ENCODE assay signal across 14 cellular contexts in genomic region chr6:66226099-66226498, GRCh38.
DNase-seq lines count a peak whose midpoint lies in the region; ATAC-seq and TF ChIP-seq lines count a peak whose summit lies in the region.
"Had no signal": no experiment of that assay in that cellular context is flagged by ENCODE, and none has a peak within 500 bp of the region (broad histone marks: within the 10 kb centered on the region; RNA-seq: fewer than 3 reads in every experiment).

No MANE protein-coding gene starts in this region.

- TF ChIP-seq CTCF in A673 (conservative IDR thresholded peaks at IDR 0.05; ENCODE audit: low read depth, low read length): no peak

- H3K27me3 ChIP-seq in A673 (replicated peaks; ENCODE audit: insufficient read depth, low read depth, low read length, poor library complexity) (no peaks in the 10 kb centered on the region), Karpas-422 (ENCODE audit: low read length) (no peaks in the 10 kb centered on the region)

- no peak overlapping the region for H2AFZ ChIP-seq in Karpas-422 (ENCODE audit: low read length)

- no peaks in the 10 kb centered on the region for H3K79me2 ChIP-seq in Karpas-422 (ENCODE audit: low read length)

- CTCF ChIA-PET in A673 (lab: Charles Lee): interaction anchor here (0.7 kb wide), 1 partner anchor 97 kb away, joined by 3 read pairs; no protein-coding TSS in a partner anchor

- no peak overlapping the region for H3K9ac ChIP-seq in Karpas-422 (ENCODE audit: low read length)

- H3K27ac ChIP-seq in A673 (ENCODE audit: low read depth, low read length, poor library complexity, severe bottlenecking) (no peak overlapping the region), Karpas-422 (ENCODE audit: low read length) (no peak overlapping the region)

- no peaks in the 10 kb centered on the region for H4K20me1 ChIP-seq in Karpas-422 (ENCODE audit: insufficient read depth, low read depth, low read length)

- intact Hi-C loops in A673 (cut with micrococcal nuclease; ENCODE audit: unreplicated experiment): no loop called here

- H3K4me2 ChIP-seq in Karpas-422 (ENCODE audit: low read depth, low read length, poor library complexity, severe bottlenecking): no peak overlapping the region

- peak; percentile 3 for DNase-seq in A673 (ENCODE audit: low spot score)
- DNase-seq in G401 (ENCODE audit: low spot score): peak; percentile 32
- DNase-seq in NCI-H446 (lab: John Stamatoyannopoulos, UW): peak; percentile 63 to 89
- DNase-seq in globus pallidus (ENCODE audit: low spot score): peak; percentile 84
- DNase-seq in Karpas-422: no peak
- no peak for DNase-seq in effector CD4-positive, alpha-beta T cell
- DNase-seq in retina: no peak
- DNase-seq: activated T-cell treated with anti-CD3 and anti-CD28 coated beads, Interleukin-2, amount 50 U/mL, for 1 hour; cortex of kidney; EL; HCEC 1CT; SW 1271 had no signal

- H3K9me2 ChIP-seq in Karpas-422 (replicated peaks; ENCODE audit: insufficient read depth, low read length): no peaks in the 10 kb centered on the region

- no peak for ATAC-seq in HG03457 (IDR thresholded peaks at IDR 0.05; ENCODE audit: unreplicated experiment)
- ATAC-seq: activated CD4-positive, CD25-positive, alpha-beta regulatory T cell treated with anti-CD3 and anti-CD28 coated beads, Interleukin-2, amount 50 U/mL, for 24 hours had no signal

- POLR2A ChIA-PET in A673 (lab: Charles Lee; ENCODE audit: low non-redundant PET): no interaction called here

- no peaks in the 10 kb centered on the region for H3K9me3 ChIP-seq in A673 (ENCODE audit: low read depth, low read length, poor library complexity, severe bottlenecking)
- peaks cover 26% of the 10 kb centered on the region for H3K9me3 ChIP-seq in Karpas-422 (ENCODE audit: low read length)

- H3K4me3 ChIP-seq in A673 (ENCODE audit: low read depth, low read length, poor library complexity, severe bottlenecking) (no peak overlapping the region), Karpas-422 (ENCODE audit: low read length) (no peak overlapping the region)

- H3K36me3 ChIP-seq in A673 (ENCODE audit: insufficient read depth, low read length, poor library complexity, severe bottlenecking) (no peaks in the 10 kb centered on the region), Karpas-422 (ENCODE audit: insufficient read depth, low read length) (no peaks in the 10 kb centered on the region)

- in situ Hi-C loops in G401 (cut with HindIII; ENCODE audit: low sequenced_read_pairs): no loop called here

- H3K4me1 ChIP-seq in A673 (ENCODE audit: insufficient read depth, low read length, poor library complexity, severe bottlenecking): no peaks in the 10 kb centered on the region
- no peaks in the 10 kb centered on the region for H3K4me1 ChIP-seq in Karpas-422 (ENCODE audit: low read length)

- no TSS peak for BruUV-seq in A673 (replicated peaks; lab: Mats Ljungman, UMichigan)

Comparison
In these comparisons a context has a peak if more than half of its experiments do, and no peak if none do; other contexts are left out.
1. DNase-seq: peak in A673 (single experiment), G401 (single experiment), NCI-H446 (2 of 2) and globus pallidus (single experiment); none in Karpas-422 (single experiment), effector CD4-positive, alpha-beta T cell (single experiment) and retina (single experiment).